28 cellular contexts compared by ENCODE assay signal in genomic region chr12:99920561-99920960, GRCh38.
DNase-seq lines count a peak whose midpoint lies in the region; ATAC-seq, FAIRE-seq and TF ChIP-seq lines count a peak whose summit lies in the region.
"Had no signal": no experiment of that assay in that cellular context is flagged by ENCODE, and none has a peak within 500 bp of the region (broad histone marks: within the 10 kb centered on the region; RNA-seq: fewer than 3 reads in every experiment).

No MANE protein-coding gene starts in this region.

- no peak overlapping the region for H3K14ac ChIP-seq in H1 (ENCODE audit: insufficient read length)

- H3K36me3 ChIP-seq in HCT116 (ENCODE audit: control insufficient read depth in 1 of 2, insufficient read depth in 2 of 2, low read length in 2 of 2) (no peaks in the 10 kb centered on the region), H1 (ENCODE audit: control insufficient read depth in 2 of 4, insufficient read depth in 4 of 4, low read length in 3 of 4) (no peaks in the 10 kb centered on the region)
- H3K36me3 ChIP-seq: BE2C, HAP-1 had no signal

- no peak overlapping the region for H3K18ac ChIP-seq in H1 (ENCODE audit: extremely low read depth, low read length)

- no peaks in the 10 kb centered on the region for H3K9me3 ChIP-seq in HCT116 (ENCODE audit: control insufficient read depth in 1 of 2, insufficient read depth in 1 of 2, low read depth in 1 of 2, low read length in 2 of 2)
- H3K9me3 ChIP-seq in H1 (ENCODE audit: insufficient read depth in 2 of 2, low read depth in 1 of 2, low read length in 1 of 2) = no peaks in the 10 kb centered on the region
- H3K9me3 ChIP-seq: BE2C, HAP-1 had no signal

- intact Hi-C loops in HCT116 (cut with micrococcal nuclease) = no loop called here

- H3K79me1 ChIP-seq in H1 (ENCODE audit: low read depth, low read length) = no peaks in the 10 kb centered on the region

- no peak overlapping the region for H2BK15ac ChIP-seq in H1 (ENCODE audit: low read length)

- POLR2A ChIA-PET in HCT116 (lab: Charles Lee) (no interaction called here), H1 (lab: Charles Lee; ENCODE audit: partially characterized antibody) (no interaction called here)
- POLR2A ChIA-PET in activated CD4-positive, alpha-beta memory T cell treated with anti-CD3 and anti-CD28 coated beads, Interleukin-2, amount 10 ng/mL, durations not matched to agents 7 days and 5 days (lab: Charles Lee) = no interaction called here

- FAIRE-seq in H1 (lab: Jason Lieb, UNC) = no peak
- FAIRE-seq: GM19239 had no signal

- H4K91ac ChIP-seq in H1 (replicated peaks; ENCODE audit: insufficient read length, low read length) = no peak overlapping the region

- no peak overlapping the region for H2BK20ac ChIP-seq in H1 (ENCODE audit: low read length)

- H3K4me2 ChIP-seq in HCT116 (ENCODE audit: low read length) (no peak overlapping the region), H1 (ENCODE audit: insufficient read depth in 1 of 2, low read depth in 2 of 2, low read length in 2 of 2) (no peak overlapping the region)

- 92% methylated on average over 4 of the region's 4 CpGs; no CpG with 5 or more reads in 1 of the 2 experiments for WGBS in H1 (ENCODE audit: extremely low coverage in 1 of 2, insufficient coverage in 1 of 2, insufficient read length in 1 of 2, insufficient replicate concordance in 2 of 2, low coverage in 1 of 2, low lambda C conversion rate in 2 of 2, missing lambda C conversion rate in 1 of 2), 2 experiments

- no peaks in the 10 kb centered on the region for H3K27me3 Mint-ChIP-seq in activated CD4-positive, alpha-beta memory T cell treated with anti-CD3 and anti-CD28 coated beads, Interleukin-2, amount 10 ng/mL, durations not matched to agents 7 days and 5 days

- H3K79me2 ChIP-seq in HCT116 (ENCODE audit: insufficient read depth, low read length) (no peaks in the 10 kb centered on the region), H1 (ENCODE audit: control insufficient read depth in 1 of 2, insufficient read depth in 2 of 2, low read length in 2 of 2) (no peaks in the 10 kb centered on the region)

- no peak overlapping the region for H2AFZ ChIP-seq in HCT116 (ENCODE audit: low read depth, low read length, poor library complexity, severe bottlenecking)
- no peak overlapping the region for H2AFZ ChIP-seq in H1 (ENCODE audit: low read length)

- no peak overlapping the region for H3K27ac ChIP-seq in HCT116 (ENCODE audit: low read depth, low read length)
- H3K27ac ChIP-seq in H1 (ENCODE audit: low read depth, low read length) = no peak overlapping the region

- RAD21 ChIA-PET in HCT116 (lab: Charles Lee; ENCODE audit: low non-redundant PET in 1 of 2, low total read pairs in 2 of 2, uncharacterized antibody in 2 of 2, unreplicated experiment in 2 of 2) = no interaction called here

- H3K9me2 ChIP-seq in HCT116 (ENCODE audit: insufficient read depth) = no peaks in the 10 kb centered on the region

- no peak overlapping the region for H2BK5ac ChIP-seq in H1 (ENCODE audit: low read depth, low read length)

- CTCF ChIA-PET in HCT116 (lab: Charles Lee) = no interaction called here
- CTCF ChIA-PET in H1 (lab: Charles Lee; ENCODE audit: partially characterized antibody) = interaction anchor here (1.0 kb wide), 2 partner anchors 10 to 13 kb away, joined by 3 read pairs; no protein-coding TSS in a partner anchor
- CTCF ChIA-PET in activated CD4-positive, alpha-beta memory T cell treated with anti-CD3 and anti-CD28 coated beads, Interleukin-2, amount 10 ng/mL, durations not matched to agents 7 days and 5 days (lab: Charles Lee) = no interaction called here

- no peaks in the 10 kb centered on the region for H3K27me3 ChIP-seq in HCT116 (ENCODE audit: insufficient read depth, low read length)
- H3K27me3 ChIP-seq in H1 (replicated peaks in 1 of 4; ENCODE audit: control insufficient read depth in 3 of 4, extremely low read depth in 1 of 4, insufficient read depth in 3 of 4, low read length in 3 of 4) = no peaks in the 10 kb centered on the region
- H3K27me3 ChIP-seq: BE2C had no signal

- no peak overlapping the region for H3K56ac ChIP-seq in H1 (replicated peaks; ENCODE audit: insufficient read length, low read depth, low read length)

- no peaks in the 10 kb centered on the region for H3K4me1 Mint-ChIP-seq in activated CD4-positive, alpha-beta memory T cell treated with anti-CD3 and anti-CD28 coated beads, Interleukin-2, amount 10 ng/mL, durations not matched to agents 7 days and 5 days

- TF ChIP-seq RAD21 in HCT116 (IDR thresholded peaks at IDR 0.05; ENCODE audit: low read depth) = 0 out of 2 replicates have a peak, but pooled peaks have one; percentile 8
- peak; percentile 38 to 58 for TF ChIP-seq RAD21 in H1 (IDR thresholded peaks at IDR 0.05 in 1 of 2, conservative IDR thresholded peaks at IDR 0.05 in 1 of 2; ENCODE audit: low read depth in 2 of 2, low read length in 2 of 2)

- no peak overlapping the region for H3K4me3 ChIP-seq in HCT116 (replicated peaks in 1 of 2; ENCODE audit: low read depth in 1 of 2, low read length in 2 of 2)
- H3K4me3 ChIP-seq in H1 (ENCODE audit: extremely low read depth in 1 of 4, insufficient read depth in 2 of 4, low read depth in 3 of 4, low read length in 4 of 4) = no peak overlapping the region
- H3K4me3 ChIP-seq: HAP-1 had no signal

- no peak overlapping the region for H2AK5ac ChIP-seq in H1 (ENCODE audit: low read depth, low read length)

- H2BK12ac ChIP-seq in H1 (ENCODE audit: low read depth, low read length) = no peak overlapping the region

- TF ChIP-seq EP300 in H1 (IDR thresholded peaks at IDR 0.05; ENCODE audit: borderline replicate concordance in 1 of 2, low read depth in 2 of 2, low read length in 2 of 2) = no peak

- H3K4me1 ChIP-seq in HCT116 (ENCODE audit: control insufficient read depth in 1 of 2, insufficient read depth in 2 of 2, low read length in 2 of 2) (no peaks in the 10 kb centered on the region), H1 (replicated peaks in 1 of 4; ENCODE audit: control insufficient read depth in 3 of 4, insufficient read depth in 4 of 4, low read length in 3 of 4) (no peaks in the 10 kb centered on the region)
- H3K4me1 ChIP-seq: BE2C, HAP-1 had no signal

- no peak overlapping the region for H3K9ac ChIP-seq in HCT116 (ENCODE audit: low read length)
- H3K9ac ChIP-seq in H1 (replicated peaks in 1 of 4; ENCODE audit: extremely low read depth in 1 of 4, low read depth in 3 of 4, low read length in 3 of 4) = no peak overlapping the region

- no TSS peak for BruUV-seq in HCT116 (replicated peaks; lab: Mats Ljungman, UMichigan)

- DNase-seq in DMS53 (lab: John Stamatoyannopoulos, UW) (peak; percentile 25), DMS53 treated with DMSO at 0.1 percent for 48 hours (lab: John Stamatoyannopoulos, UW; ENCODE audit: unreplicated experiment) (no peak), HCT116 (ENCODE audit: low read depth, low spot score) (no peak), NCI-H82 treated with DMSO at 0.1 percent for 48 hours (lab: John Stamatoyannopoulos, UW; ENCODE audit: unreplicated experiment) (peak; percentile 68), H1 (ENCODE audit: low read depth in 1 of 2, low spot score in 2 of 2) (no peak), NCI-H1105 treated with DMSO at 0.1 percent for 48 hours (lab: John Stamatoyannopoulos, UW) (no peak), SW 1271 (lab: John Stamatoyannopoulos, UW) (no peak)
- DNase-seq in activated CD4-positive, alpha-beta memory T cell treated with anti-CD3 and anti-CD28 coated beads, Interleukin-2, amount 10 ng/mL, durations not matched to agents 7 days and 5 days = no peak
- DNase-seq: 8988T; ACHN; BE2C; Calu3; KG1; MM.1S; NCI-H1092 treated with DMSO at 0.1 percent for 48 hours; NCI-H1436 treated with DMSO at 0.1 percent for 48 hours; NCI-H187 treated with DMSO at 0.1 percent for 48 hours; NCI-H2171 treated with DMSO at 0.1 percent for 48 hours; NCI-H345; NCI-H510A treated with DMSO at 0.1 percent for 48 hours; NCI-H748 treated with DMSO at 0.1 percent for 48 hours; NK-92 treated with Interleukin-12 subunit alpha and Interleukin-12 subunit beta, amount 100 ng/mL, for 24 hours; PC-3; RPMI8226; SHP77 had no signal

- H3K4ac ChIP-seq in H1 (replicated peaks; ENCODE audit: insufficient read length, low read depth, low read length) = no peak overlapping the region

- H3K4me3 Mint-ChIP-seq in activated CD4-positive, alpha-beta memory T cell treated with anti-CD3 and anti-CD28 coated beads, Interleukin-2, amount 10 ng/mL, durations not matched to agents 7 days and 5 days = no peak overlapping the region
- H3K4me3 Mint-ChIP-seq: T-helper 1 cell treated with Interleukin-12 subunit alpha and Interleukin-12 subunit beta and Interleukin-4 antibody, amounts not matched to agents 30 μg/mL and 1 μg/mL, for 36 hours had no signal

- H3K23me2 ChIP-seq in H1 (ENCODE audit: low read depth, low read length) = no peaks in the 10 kb centered on the region

- H4K20me1 ChIP-seq in HCT116 (ENCODE audit: insufficient read depth) (no peaks in the 10 kb centered on the region), H1 (replicated peaks in 1 of 2; ENCODE audit: control insufficient read depth in 1 of 2, insufficient read depth in 2 of 2, low read length in 2 of 2) (no peaks in the 10 kb centered on the region)

- H3K27ac Mint-ChIP-seq in activated CD4-positive, alpha-beta memory T cell treated with anti-CD3 and anti-CD28 coated beads, Interleukin-2, amount 10 ng/mL, durations not matched to agents 7 days and 5 days = no peak overlapping the region
- H3K27ac Mint-ChIP-seq: T-helper 1 cell treated with Interleukin-12 subunit alpha and Interleukin-12 subunit beta and Interleukin-4 antibody, amounts not matched to agents 30 μg/mL and 1 μg/mL, for 36 hours had no signal

- H3K36me3 Mint-ChIP-seq in activated CD4-positive, alpha-beta memory T cell treated with anti-CD3 and anti-CD28 coated beads, Interleukin-2, amount 10 ng/mL, durations not matched to agents 7 days and 5 days (ENCODE audit: low read depth) = no peaks in the 10 kb centered on the region

- ATAC-seq in HCT116 = no peak
- ATAC-seq: PC-3 had no signal

- no peak overlapping the region for H3K23ac ChIP-seq in H1 (ENCODE audit: insufficient read length)

- no peaks in the 10 kb centered on the region for H3K9me3 Mint-ChIP-seq in activated CD4-positive, alpha-beta memory T cell treated with anti-CD3 and anti-CD28 coated beads, Interleukin-2, amount 10 ng/mL, durations not matched to agents 7 days and 5 days
- H3K9me3 Mint-ChIP-seq: T-helper 1 cell treated with Interleukin-12 subunit alpha and Interleukin-12 subunit beta and Interleukin-4 antibody, amounts not matched to agents 30 μg/mL and 1 μg/mL, for 36 hours had no signal

- H4K5ac ChIP-seq in H1 (ENCODE audit: insufficient read length, low read depth, low read length) = no peak overlapping the region

- H2BK120ac ChIP-seq in H1 (replicated peaks; ENCODE audit: low read depth, low read length) = no peak overlapping the region

- H4K8ac ChIP-seq in H1 (ENCODE audit: extremely low read depth, insufficient read depth, low read length) = no peak overlapping the region

- TF ChIP-seq POLR2A in HCT116 (IDR thresholded peaks at IDR 0.05; ENCODE audit: borderline replicate concordance, extremely low read depth, insufficient read depth, insufficient read length) (no peak), H1 (IDR thresholded peaks at IDR 0.05; ENCODE audit: control extremely low read depth in 1 of 2, low read depth in 2 of 2, low read length in 2 of 2) (no peak)

- TF ChIP-seq CTCF in HCT116 (IDR thresholded peaks at IDR 0.05 in 2 of 3, conservative IDR thresholded peaks at IDR 0.05 in 1 of 3; ENCODE audit: borderline replicate concordance in 1 of 3, insufficient read depth in 1 of 3, low read depth in 2 of 3, low read length in 2 of 3) (no peak), H1 (IDR thresholded peaks at IDR 0.05; ENCODE audit: control extremely low read depth in 1 of 3, insufficient read depth in 1 of 3, low read depth in 1 of 3, low read length in 3 of 3) (peak in 2 of 3 experiments; percentile 17 to 24; a peak in 2 of 4 replicates)

Comparison
In these comparisons a context has a peak if more than half of its experiments do, and no peak if none do; other contexts are left out.
1. DNase-seq: peak in DMS53 (single experiment) and NCI-H82 treated with DMSO at 0.1 percent for 48 hours (single experiment); none in DMS53 treated with DMSO at 0.1 percent for 48 hours (single experiment), HCT116 (single experiment), H1 (0 of 2), activated CD4-positive, alpha-beta memory T cell treated with anti-CD3 and anti-CD28 coated beads, Interleukin-2, amount 10 ng/mL, durations not matched to agents 7 days and 5 days (single experiment), NCI-H1105 treated with DMSO at 0.1 percent for 48 hours (single experiment) and SW 1271 (0 of 2).
2. CTCF ChIP-seq: peak in H1 (2 of 3); none in HCT116 (0 of 3).